28 cellular contexts compared by ENCODE assay signal in the genomic region with DNA sequence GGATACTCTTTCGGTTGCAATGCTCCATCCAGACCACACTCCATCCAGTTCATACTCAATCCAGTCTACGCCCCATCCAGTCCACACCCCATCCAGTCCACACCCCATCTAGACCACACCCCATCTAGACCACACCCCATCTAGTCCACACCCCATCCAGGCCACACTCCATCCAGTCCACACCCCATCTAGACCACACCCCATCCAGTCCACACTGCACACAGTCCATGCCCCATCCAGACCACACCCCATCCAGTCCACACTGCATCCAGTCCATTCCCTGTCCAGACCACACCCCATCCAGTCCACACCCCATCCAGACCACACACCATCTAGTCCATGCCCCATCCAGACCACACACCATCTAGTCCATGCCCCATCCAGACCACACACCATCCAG.
DNase-seq lines count a peak whose midpoint lies in the region; ATAC-seq and TF ChIP-seq lines count a peak whose summit lies in the region.
"Had no signal": no experiment of that assay in that cellular context is flagged by ENCODE, and none has a peak within 500 bp of the region (broad histone marks: within the 10 kb centered on the region; RNA-seq: fewer than 3 reads in every experiment).

No MANE protein-coding gene starts in this region.

- no peaks in the 10 kb centered on the region for H3K27me3 ChIP-seq in HCT116 (ENCODE audit: insufficient read depth, low read length)
- H3K27me3 ChIP-seq in Panc1 (ENCODE audit: control insufficient read depth, insufficient read depth, low read length): no peaks in the 10 kb centered on the region
- peaks cover 0 to 25% (median 0%) of the 10 kb centered on the region in 4 donors for H3K27me3 ChIP-seq in esophagus muscularis mucosa
- H3K27me3 ChIP-seq in spleen (replicated peaks in 1 of 7): peaks cover 0 to 5% (median 0%) of the 10 kb centered on the region in 7 donors
- H3K27me3 ChIP-seq: cardiac muscle cell had no signal

- no peak for TF ChIP-seq EP300 in esophagus muscularis mucosa (IDR thresholded peaks at IDR 0.05)

- H3K9ac ChIP-seq in HCT116 (ENCODE audit: low read length): no peak overlapping the region

- no peak for TF ChIP-seq RAD21 in HCT116 (IDR thresholded peaks at IDR 0.05; ENCODE audit: low read depth)

- POLR2A ChIA-PET in HCT116 (lab: Charles Lee): no interaction called here
- POLR2A ChIA-PET in Panc1 (lab: Charles Lee): no interaction called here

- no peak overlapping the region for H3K27ac ChIP-seq in HCT116 (ENCODE audit: low read depth, low read length)
- no peak overlapping the region for H3K27ac ChIP-seq in Panc1 (ENCODE audit: low read length)
- H3K27ac ChIP-seq in esophagus muscularis mucosa (replicated peaks in 1 of 4): no peak overlapping the region
- H3K27ac ChIP-seq in spleen: no peak overlapping the region
- H3K27ac ChIP-seq: cardiac muscle cell had no signal

- 90% methylated on average over 2 of the region's 2 CpGs for WGBS in esophagus muscularis mucosa
- WGBS in spleen, 5 donors: 92 to 98% (median 95%) methylated on average over 2 of the region's 2 CpGs

- no peaks in the 10 kb centered on the region for H4K20me1 ChIP-seq in HCT116 (ENCODE audit: insufficient read depth)

- in situ Hi-C loops in Panc1 (cut with HindIII; ENCODE audit: low pct_unique_long_range_greater_than_20kb, low sequenced_read_pairs): no loop called here

- TF ChIP-seq POLR2A in HCT116 (IDR thresholded peaks at IDR 0.05; ENCODE audit: borderline replicate concordance, extremely low read depth, insufficient read depth, insufficient read length): no peak
- no peak for TF ChIP-seq POLR2A in esophagus muscularis mucosa (IDR thresholded peaks at IDR 0.05; ENCODE audit: low read depth)
- TF ChIP-seq POLR2A in spleen (IDR thresholded peaks at IDR 0.05): no peak

- no peak for TF ChIP-seq CTCF in HCT116 (IDR thresholded peaks at IDR 0.05 in 2 of 3, conservative IDR thresholded peaks at IDR 0.05 in 1 of 3; ENCODE audit: borderline replicate concordance in 1 of 3, insufficient read depth in 1 of 3, low read depth in 2 of 3, low read length in 2 of 3)
- TF ChIP-seq CTCF in Panc1 (IDR thresholded peaks at IDR 0.05): no peak
- TF ChIP-seq CTCF in esophagus muscularis mucosa (IDR thresholded peaks at IDR 0.05): no peak
- TF ChIP-seq CTCF in spleen (IDR thresholded peaks at IDR 0.05 in 8 of 11, conservative IDR thresholded peaks at IDR 0.05 in 3 of 11): no peak

- no peak overlapping the region for H3K4me2 ChIP-seq in HCT116 (ENCODE audit: low read length)

- H3K4me3 ChIP-seq in HCT116 (replicated peaks in 1 of 2; ENCODE audit: low read depth in 1 of 2, low read length in 2 of 2): no peak overlapping the region
- no peak overlapping the region for H3K4me3 ChIP-seq in Panc1 (ENCODE audit: low read depth in 2 of 2, low read length in 2 of 2)
- H3K4me3 ChIP-seq in esophagus muscularis mucosa: no peak overlapping the region
- H3K4me3 ChIP-seq in spleen: no peak overlapping the region
- H3K4me3 ChIP-seq: cardiac muscle cell, HAP-1 had no signal

- intact Hi-C loops in HCT116 (cut with micrococcal nuclease) (no loop called here), Panc1 (cut with micrococcal nuclease; ENCODE audit: unreplicated experiment) (no loop called here), esophagus muscularis mucosa (cut with DNase I) (no loop called here), spleen (cut with DNase I; ENCODE audit: low total_unique reads) (no loop called here)

- H3K4me1 ChIP-seq in HCT116 (ENCODE audit: control insufficient read depth in 1 of 2, insufficient read depth in 2 of 2, low read length in 2 of 2): no peaks in the 10 kb centered on the region
- H3K4me1 ChIP-seq in Panc1 (ENCODE audit: control insufficient read depth, insufficient read depth, low read length): no peaks in the 10 kb centered on the region
- no peaks in the 10 kb centered on the region for H3K4me1 ChIP-seq in esophagus muscularis mucosa
- no peaks in the 10 kb centered on the region for H3K4me1 ChIP-seq in spleen
- H3K4me1 ChIP-seq: HAP-1 had no signal

- H2AFZ ChIP-seq in HCT116 (ENCODE audit: low read depth, low read length, poor library complexity, severe bottlenecking): no peak overlapping the region

- peak; percentile 61; the same call in 1 of the 2 replicates for ATAC-seq in HCT116
- peak; percentile 68 for ATAC-seq in Panc1
- ATAC-seq in SK-N-SH treated with all-trans-retinoic acid at 6 μM for 48 hours: no peak
- no peak for ATAC-seq in HG03159 (IDR thresholded peaks at IDR 0.05; ENCODE audit: unreplicated experiment)
- ATAC-seq: HepG2; naive thymus-derived CD8-positive, alpha-beta T cell; PC-3 had no signal

- RAD21 ChIA-PET in HCT116 (lab: Charles Lee; ENCODE audit: low non-redundant PET in 1 of 2, low total read pairs in 2 of 2, uncharacterized antibody in 2 of 2, unreplicated experiment in 2 of 2): no interaction called here

- no peaks in the 10 kb centered on the region for H3K79me2 ChIP-seq in HCT116 (ENCODE audit: insufficient read depth, low read length)

- DNase-seq in HCT116 (ENCODE audit: low read depth, low spot score) (no peak), Panc1 (ENCODE audit: low read depth, low spot score) (no peak), esophagus muscularis mucosa (ENCODE audit: extremely low spot score) (peak; percentile 70), spleen (peak; percentile 42)
- DNase-seq in activated CD4-positive, CD25-positive, alpha-beta regulatory T cell (lab: John Stamatoyannopoulos, UW): no peak
- DNase-seq: activated CD4-positive, alpha-beta T cell treated with anti-CD3 and anti-CD28 coated beads for 4 hours; anterior cingulate cortex; C1 segment of cervical spinal cord; COR-L47; dermis blood vessel endothelial cell; GDM1; midbrain; NCI-H1048; NCI-H1694 treated with DMSO at 0.1 percent for 48 hours; NCI-H2171 treated with DMSO at 0.1 percent for 48 hours; NCI-H524; NK-92 treated with Interleukin-12 subunit alpha and Interleukin-12 subunit beta, amount 100 ng/mL, for 24 hours; occipital lobe; PC-3; Right ventricle myocardium superior; small intestine; stimulated activated CD4-positive, alpha-beta T cell treated with anti-CD3 and anti-CD28 coated beads, Interleukin-1b, Interleukin-23, amount 100 ng/mL, for 48 hours had no signal

- BruUV-seq in HCT116 (replicated peaks; lab: Mats Ljungman, UMichigan) (no TSS peak), Panc1 (replicated peaks; lab: Mats Ljungman, UMichigan) (no TSS peak)

- no peaks in the 10 kb centered on the region for H3K9me2 ChIP-seq in HCT116 (ENCODE audit: insufficient read depth)

- no peaks in the 10 kb centered on the region for H3K9me3 ChIP-seq in HCT116 (ENCODE audit: control insufficient read depth in 1 of 2, insufficient read depth in 1 of 2, low read depth in 1 of 2, low read length in 2 of 2)
- H3K9me3 ChIP-seq in Panc1 (ENCODE audit: control insufficient read depth, insufficient read depth, low read depth, low read length): no peaks in the 10 kb centered on the region
- no peaks in the 10 kb centered on the region for H3K9me3 ChIP-seq in esophagus muscularis mucosa
- no peaks in the 10 kb centered on the region for H3K9me3 ChIP-seq in spleen
- H3K9me3 ChIP-seq: HAP-1 had no signal

- CTCF ChIA-PET in HCT116 (lab: Charles Lee) (no interaction called here), Panc1 (lab: Charles Lee) (no interaction called here)

- no peaks in the 10 kb centered on the region for H3K36me3 ChIP-seq in HCT116 (ENCODE audit: control insufficient read depth in 1 of 2, insufficient read depth in 2 of 2, low read length in 2 of 2)
- H3K36me3 ChIP-seq in Panc1 (ENCODE audit: control insufficient read depth, insufficient read depth, low read length): no peaks in the 10 kb centered on the region
- H3K36me3 ChIP-seq in esophagus muscularis mucosa: no peaks in the 10 kb centered on the region
- H3K36me3 ChIP-seq in spleen: peaks cover 0 to 14% (median 0%) of the 10 kb centered on the region in 6 donors
- H3K36me3 ChIP-seq: cardiac muscle cell, HAP-1 had no signal

TF ChIP-seq in HCT116, 20 proteins besides CTCF, POLR2A, EP300 and RAD21 (continues in another document):
- TF ChIP-seq ZFX (IDR thresholded peaks at IDR 0.05): no peak

TF ChIP-seq in SK-N-SH treated with all-trans-retinoic acid at 6 μM for 48 hours, 23 proteins besides CTCF, POLR2A, EP300 and RAD21 (continues in another document):
- TF ChIP-seq ZFP30 (CRISPR knock-in tag; IDR thresholded peaks at IDR 0.05) (no peak), GLIS3 (CRISPR knock-in tag; IDR thresholded peaks at IDR 0.05) (no peak), BACH2 (CRISPR knock-in tag; IDR thresholded peaks at IDR 0.05; ENCODE audit: borderline replicate concordance) (no peak), SNAI2 (CRISPR knock-in tag; IDR thresholded peaks at IDR 0.05) (no peak), ZNF565 (CRISPR knock-in tag; conservative IDR thresholded peaks at IDR 0.05; ENCODE audit: low read depth) (no peak), ZC3H10 (CRISPR knock-in tag; IDR thresholded peaks at IDR 0.05) (no peak), OSR1 (CRISPR knock-in tag; IDR thresholded peaks at IDR 0.05) (no peak), ARNTL (CRISPR knock-in tag; IDR thresholded peaks at IDR 0.05; ENCODE audit: borderline replicate concordance, low read depth) (no peak), ESRRG (CRISPR knock-in tag; IDR thresholded peaks at IDR 0.05) (no peak), TCF4 (CRISPR knock-in tag; IDR thresholded peaks at IDR 0.05; ENCODE audit: borderline replicate concordance) (no peak), ISL1 (CRISPR knock-in tag; IDR thresholded peaks at IDR 0.05) (no peak)
- TF ChIP-seq, protein P1, sequence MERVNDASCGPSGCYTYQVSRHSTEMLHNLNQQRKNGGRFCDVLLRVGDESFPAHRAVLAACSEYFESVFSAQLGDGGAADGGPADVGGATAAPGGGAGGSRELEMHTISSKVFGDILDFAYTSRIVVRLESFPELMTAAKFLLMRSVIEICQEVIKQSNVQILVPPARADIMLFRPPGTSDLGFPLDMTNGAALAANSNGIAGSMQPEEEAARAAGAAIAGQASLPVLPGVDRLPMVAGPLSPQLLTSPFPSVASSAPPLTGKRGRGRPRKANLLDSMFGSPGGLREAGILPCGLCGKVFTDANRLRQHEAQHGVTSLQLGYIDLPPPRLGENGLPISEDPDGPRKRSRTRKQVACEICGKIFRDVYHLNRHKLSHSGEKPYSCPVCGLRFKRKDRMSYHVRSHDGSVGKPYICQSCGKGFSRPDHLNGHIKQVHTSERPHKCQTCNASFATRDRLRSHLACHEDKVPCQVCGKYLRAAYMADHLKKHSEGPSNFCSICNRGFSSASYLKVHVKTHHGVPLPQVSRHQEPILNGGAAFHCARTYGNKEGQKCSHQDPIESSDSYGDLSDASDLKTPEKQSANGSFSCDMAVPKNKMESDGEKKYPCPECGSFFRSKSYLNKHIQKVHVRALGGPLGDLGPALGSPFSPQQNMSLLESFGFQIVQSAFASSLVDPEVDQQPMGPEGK (CRISPR knock-in tag; IDR thresholded peaks at IDR 0.05; ENCODE audit: borderline replicate concordance): no peak

Comparison
In these comparisons a context has a peak if more than half of its experiments do, and no peak if none do; other contexts are left out.
1. ATAC-seq: peak in HCT116 (single experiment) and Panc1 (single experiment); none in SK-N-SH treated with all-trans-retinoic acid at 6 μM for 48 hours (single experiment) and HG03159 (single experiment).
2. DNase-seq: peak in esophagus muscularis mucosa (single experiment) and spleen (single experiment); none in HCT116 (single experiment), Panc1 (single experiment) and activated CD4-positive, CD25-positive, alpha-beta regulatory T cell (0 of 4).